In genomic region chr19:51904331-51905165, GRCh38 we compare ENCODE assay signal across 1 cellular context.
TF ChIP-seq lines count a peak whose summit lies in the region.

ZNF649 (minus strand) TSS chr19:51905017; CDS start chr19:51900107, 4,910 bp downstream.

TF ChIP-seq in HepG2, 621 proteins besides CTCF, POLR2A, EP300 and RAD21 (continued from another document and continues in another):
- TF ChIP-seq ZNF740 (CRISPR knock-in tag; IDR thresholded peaks at IDR 0.05) (0 out of 2 replicates have a peak, but pooled peaks have one; percentile 34), TFDP2 (CRISPR knock-in tag; IDR thresholded peaks at IDR 0.05) (peak; percentile 82), IKZF4 (CRISPR knock-in tag; IDR thresholded peaks at IDR 0.05; ENCODE audit: borderline replicate concordance, low read depth, not compliant biosample characterization) (no peak), IRX3 (CRISPR knock-in tag; IDR thresholded peaks at IDR 0.05; ENCODE audit: borderline replicate concordance, low read depth) (no peak), HMGA1 (CRISPR knock-in tag; conservative IDR thresholded peaks at IDR 0.05) (no peak), RFXANK (CRISPR knock-in tag; IDR thresholded peaks at IDR 0.05) (no peak), LBX2 (CRISPR knock-in tag; IDR thresholded peaks at IDR 0.05; ENCODE audit: borderline replicate concordance) (no peak), MAFG (CRISPR knock-in tag; IDR thresholded peaks at IDR 0.05) (no peak), IKZF1 (IDR thresholded peaks at IDR 0.05) (no peak), ZNF441 (CRISPR knock-in tag; IDR thresholded peaks at IDR 0.05; ENCODE audit: borderline replicate concordance) (no peak), RELA (CRISPR knock-in tag; IDR thresholded peaks at IDR 0.05) (no peak), SETDB1 (CRISPR knock-in tag; IDR thresholded peaks at IDR 0.05; ENCODE audit: borderline replicate concordance) (no peak), RFX5 (IDR thresholded peaks at IDR 0.05; ENCODE audit: low read depth, low read length) (no peak), ZFP91 (CRISPR knock-in tag; IDR thresholded peaks at IDR 0.05; ENCODE audit: borderline replicate concordance) (peak; percentile 81), BRD4 (CRISPR knock-in tag; IDR thresholded peaks at IDR 0.05) (peak; percentile 63; the same call in 1 of the 2 replicates), ZNF17 (CRISPR knock-in tag; IDR thresholded peaks at IDR 0.05) (no peak), GLMP (CRISPR knock-in tag; IDR thresholded peaks at IDR 0.05; ENCODE audit: borderline replicate concordance) (no peak), HMG20B (CRISPR knock-in tag; conservative IDR thresholded peaks at IDR 0.05) (0 out of 2 replicates have a peak, but pooled peaks have one; percentile 22), PRDM15 (CRISPR knock-in tag; IDR thresholded peaks at IDR 0.05) (no peak), ZNF543 (CRISPR knock-in tag; IDR thresholded peaks at IDR 0.05) (0 out of 2 replicates have a peak, but pooled peaks have one; percentile 62), ZNF558 (CRISPR knock-in tag; IDR thresholded peaks at IDR 0.05; ENCODE audit: borderline replicate concordance) (no peak), SOX5 (CRISPR knock-in tag; IDR thresholded peaks at IDR 0.05; ENCODE audit: borderline replicate concordance) (no peak), PHF5A (CRISPR knock-in tag; IDR thresholded peaks at IDR 0.05; ENCODE audit: low read depth, unreplicated experiment) (no peak), PATZ1 (CRISPR knock-in tag; IDR thresholded peaks at IDR 0.05) (no peak), ZNF816 (CRISPR knock-in tag; IDR thresholded peaks at IDR 0.05; ENCODE audit: borderline replicate concordance) (0 out of 2 replicates have a peak, but pooled peaks have one; percentile 46), SNAPC2 (CRISPR knock-in tag; IDR thresholded peaks at IDR 0.05) (no peak), MTF1 (CRISPR knock-in tag; IDR thresholded peaks at IDR 0.05) (no peak), ZNF430 (CRISPR knock-in tag; IDR thresholded peaks at IDR 0.05) (no peak), XBP1 (CRISPR knock-in tag; IDR thresholded peaks at IDR 0.05) (no peak), ZNF768 (CRISPR knock-in tag; IDR thresholded peaks at IDR 0.05) (no peak), LCORL (IDR thresholded peaks at IDR 0.05) (no peak), LCORL (CRISPR knock-in tag; IDR thresholded peaks at IDR 0.05) (no peak), ZNF446 (CRISPR knock-in tag; IDR thresholded peaks at IDR 0.05) (no peak), MIER3 (CRISPR knock-in tag; IDR thresholded peaks at IDR 0.05; ENCODE audit: borderline replicate concordance) (no peak), GFI1 (CRISPR knock-in tag; IDR thresholded peaks at IDR 0.05; ENCODE audit: borderline replicate concordance) (no peak), MTF2 (CRISPR knock-in tag; IDR thresholded peaks at IDR 0.05; ENCODE audit: borderline replicate concordance) (no peak), GLI4 (CRISPR knock-in tag; IDR thresholded peaks at IDR 0.05; ENCODE audit: borderline replicate concordance) (no peak), MXD1 (CRISPR knock-in tag; IDR thresholded peaks at IDR 0.05) (no peak), CSRNP2 (CRISPR knock-in tag; conservative IDR thresholded peaks at IDR 0.05; ENCODE audit: low read depth) (no peak), TCF7 (IDR thresholded peaks at IDR 0.05; ENCODE audit: low read depth) (no peak), ZBTB34 (CRISPR knock-in tag; IDR thresholded peaks at IDR 0.05) (no peak), ZNF383 (CRISPR knock-in tag; IDR thresholded peaks at IDR 0.05; ENCODE audit: borderline replicate concordance) (no peak), POLR2AphosphoS5 (IDR thresholded peaks at IDR 0.05; ENCODE audit: low read depth, low read length) (peak; percentile 78), KLF12 (CRISPR knock-in tag; IDR thresholded peaks at IDR 0.05; ENCODE audit: borderline replicate concordance) (0 out of 2 replicates have a peak, but pooled peaks have one; percentile 30), CBX1 (IDR thresholded peaks at IDR 0.05; ENCODE audit: low read depth) (peak; percentile 18), ZNF260 (CRISPR knock-in tag; IDR thresholded peaks at IDR 0.05; ENCODE audit: borderline replicate concordance, low read depth) (no peak), STAT5B (CRISPR knock-in tag; IDR thresholded peaks at IDR 0.05) (no peak), ZFP37 (CRISPR knock-in tag; IDR thresholded peaks at IDR 0.05; ENCODE audit: borderline replicate concordance) (no peak), SMARCC2 (IDR thresholded peaks at IDR 0.05) (no peak), ZNF205 (CRISPR knock-in tag; IDR thresholded peaks at IDR 0.05) (no peak)
- TF ChIP-seq, protein P1, sequence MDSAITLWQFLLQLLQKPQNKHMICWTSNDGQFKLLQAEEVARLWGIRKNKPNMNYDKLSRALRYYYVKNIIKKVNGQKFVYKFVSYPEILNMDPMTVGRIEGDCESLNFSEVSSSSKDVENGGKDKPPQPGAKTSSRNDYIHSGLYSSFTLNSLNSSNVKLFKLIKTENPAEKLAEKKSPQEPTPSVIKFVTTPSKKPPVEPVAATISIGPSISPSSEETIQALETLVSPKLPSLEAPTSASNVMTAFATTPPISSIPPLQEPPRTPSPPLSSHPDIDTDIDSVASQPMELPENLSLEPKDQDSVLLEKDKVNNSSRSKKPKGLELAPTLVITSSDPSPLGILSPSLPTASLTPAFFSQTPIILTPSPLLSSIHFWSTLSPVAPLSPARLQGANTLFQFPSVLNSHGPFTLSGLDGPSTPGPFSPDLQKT (CRISPR knock-in tag; IDR thresholded peaks at IDR 0.05; ENCODE audit: borderline replicate concordance), result no peak
- TF ChIP-seq, protein P2, sequence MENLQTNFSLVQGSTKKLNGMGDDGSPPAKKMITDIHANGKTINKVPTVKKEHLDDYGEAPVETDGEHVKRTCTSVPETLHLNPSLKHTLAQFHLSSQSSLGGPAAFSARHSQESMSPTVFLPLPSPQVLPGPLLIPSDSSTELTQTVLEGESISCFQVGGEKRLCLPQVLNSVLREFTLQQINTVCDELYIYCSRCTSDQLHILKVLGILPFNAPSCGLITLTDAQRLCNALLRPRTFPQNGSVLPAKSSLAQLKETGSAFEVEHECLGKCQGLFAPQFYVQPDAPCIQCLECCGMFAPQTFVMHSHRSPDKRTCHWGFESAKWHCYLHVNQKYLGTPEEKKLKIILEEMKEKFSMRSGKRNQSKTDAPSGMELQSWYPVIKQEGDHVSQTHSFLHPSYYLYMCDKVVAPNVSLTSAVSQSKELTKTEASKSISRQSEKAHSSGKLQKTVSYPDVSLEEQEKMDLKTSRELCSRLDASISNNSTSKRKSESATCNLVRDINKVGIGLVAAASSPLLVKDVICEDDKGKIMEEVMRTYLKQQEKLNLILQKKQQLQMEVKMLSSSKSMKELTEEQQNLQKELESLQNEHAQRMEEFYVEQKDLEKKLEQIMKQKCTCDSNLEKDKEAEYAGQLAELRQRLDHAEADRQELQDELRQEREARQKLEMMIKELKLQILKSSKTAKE (CRISPR knock-in tag; IDR thresholded peaks at IDR 0.05; ENCODE audit: borderline replicate concordance), result no peak
